1 cellular context compared by ENCODE assay signal in genomic region chr16:48632137-48632774, GRCh38.
A peak's percentile ranks its signal among the peaks of the same experiment; 100 is the strongest.
TF ChIP-seq lines count a peak whose summit lies in the region.

No MANE protein-coding gene starts in this region.

TF ChIP-seq in HepG2, 621 proteins besides CTCF, POLR2A, EP300 and RAD21 (continued from another document and continues in another):
- TF ChIP-seq USF2 (IDR thresholded peaks at IDR 0.05; ENCODE audit: low read depth, low read length) (peak; percentile 45; the same call in 1 of the 2 replicates), USF2 (CRISPR knock-in tag; IDR thresholded peaks at IDR 0.05; ENCODE audit: borderline replicate concordance) (no peak; the same call in 1 of the 2 replicates), ARNTL (CRISPR knock-in tag; IDR thresholded peaks at IDR 0.05) (peak; percentile 91), RFX5 (IDR thresholded peaks at IDR 0.05; ENCODE audit: low read depth, low read length) (no peak), TFE3 (CRISPR knock-in tag; IDR thresholded peaks at IDR 0.05) (no peak), POGK (CRISPR knock-in tag; conservative IDR thresholded peaks at IDR 0.05) (no peak), JUN (CRISPR knock-in tag; IDR thresholded peaks at IDR 0.05) (no peak), ZNF746 (CRISPR knock-in tag; IDR thresholded peaks at IDR 0.05) (no peak), KAT2B (IDR thresholded peaks at IDR 0.05; ENCODE audit: borderline replicate concordance, low read depth, low read length) (no peak), XBP1 (CRISPR knock-in tag; IDR thresholded peaks at IDR 0.05) (no peak), HDAC1 (CRISPR knock-in tag; IDR thresholded peaks at IDR 0.05) (peak; percentile 70), BATF2 (CRISPR knock-in tag; IDR thresholded peaks at IDR 0.05) (no peak), ZNF350 (CRISPR knock-in tag; IDR thresholded peaks at IDR 0.05; ENCODE audit: borderline replicate concordance, low read depth) (no peak), ZBTB42 (CRISPR knock-in tag; IDR thresholded peaks at IDR 0.05) (no peak), CHCHD3 (CRISPR knock-in tag; IDR thresholded peaks at IDR 0.05) (no peak), HMGXB4 (CRISPR knock-in tag; IDR thresholded peaks at IDR 0.05; ENCODE audit: borderline replicate concordance in 1 of 2, low read depth in 1 of 2) (no peak), ZNF704 (CRISPR knock-in tag; IDR thresholded peaks at IDR 0.05; ENCODE audit: borderline replicate concordance) (no peak), ZFP82 (CRISPR knock-in tag; IDR thresholded peaks at IDR 0.05; ENCODE audit: borderline replicate concordance) (no peak), ZBTB8A (CRISPR knock-in tag; IDR thresholded peaks at IDR 0.05; ENCODE audit: borderline replicate concordance, low read depth) (no peak), ZC3H13 (CRISPR knock-in tag; IDR thresholded peaks at IDR 0.05) (no peak), TARDBP (CRISPR knock-in tag; IDR thresholded peaks at IDR 0.05) (no peak), SIX1 (CRISPR knock-in tag; IDR thresholded peaks at IDR 0.05; ENCODE audit: borderline replicate concordance) (no peak), FIP1L1 (IDR thresholded peaks at IDR 0.05; ENCODE audit: borderline replicate concordance, insufficient read depth, low read depth, low read length) (no peak), ZNF124 (CRISPR knock-in tag; IDR thresholded peaks at IDR 0.05) (0 out of 2 replicates have a peak, but pooled peaks have one; percentile 36), ELF1 (CRISPR knock-in tag; IDR thresholded peaks at IDR 0.05) (no peak), ISL2 (CRISPR knock-in tag; IDR thresholded peaks at IDR 0.05) (peak; percentile 48; the same call in 1 of the 2 replicates), ZNF44 (CRISPR knock-in tag; IDR thresholded peaks at IDR 0.05) (no peak), PBX3 (CRISPR knock-in tag; IDR thresholded peaks at IDR 0.05; ENCODE audit: borderline replicate concordance) (no peak), ZNF576 (CRISPR knock-in tag; IDR thresholded peaks at IDR 0.05) (no peak), HOMEZ (CRISPR knock-in tag; IDR thresholded peaks at IDR 0.05; ENCODE audit: low read depth) (0 out of 2 replicates have a peak, but pooled peaks have one; percentile 19), ZNF460 (CRISPR knock-in tag; IDR thresholded peaks at IDR 0.05; ENCODE audit: borderline replicate concordance) (no peak), TFAP4 (IDR thresholded peaks at IDR 0.05; ENCODE audit: borderline replicate concordance, low read depth) (no peak), ZBTB33 (CRISPR knock-in tag; IDR thresholded peaks at IDR 0.05) (peak; percentile 27; the same call in 1 of the 2 replicates), ZNF770 (CRISPR knock-in tag; IDR thresholded peaks at IDR 0.05) (peak; percentile 98), CREBL2 (CRISPR knock-in tag; IDR thresholded peaks at IDR 0.05; ENCODE audit: borderline replicate concordance) (no peak), FOXO1 (CRISPR knock-in tag; IDR thresholded peaks at IDR 0.05) (no peak), NFE2L2 (IDR thresholded peaks at IDR 0.05; ENCODE audit: low read length) (no peak), ZNF468 (CRISPR knock-in tag; IDR thresholded peaks at IDR 0.05) (no peak), KLF15 (CRISPR knock-in tag; IDR thresholded peaks at IDR 0.05; ENCODE audit: borderline replicate concordance) (no peak)
